1 cellular context compared by ENCODE assay signal in the genomic region with DNA sequence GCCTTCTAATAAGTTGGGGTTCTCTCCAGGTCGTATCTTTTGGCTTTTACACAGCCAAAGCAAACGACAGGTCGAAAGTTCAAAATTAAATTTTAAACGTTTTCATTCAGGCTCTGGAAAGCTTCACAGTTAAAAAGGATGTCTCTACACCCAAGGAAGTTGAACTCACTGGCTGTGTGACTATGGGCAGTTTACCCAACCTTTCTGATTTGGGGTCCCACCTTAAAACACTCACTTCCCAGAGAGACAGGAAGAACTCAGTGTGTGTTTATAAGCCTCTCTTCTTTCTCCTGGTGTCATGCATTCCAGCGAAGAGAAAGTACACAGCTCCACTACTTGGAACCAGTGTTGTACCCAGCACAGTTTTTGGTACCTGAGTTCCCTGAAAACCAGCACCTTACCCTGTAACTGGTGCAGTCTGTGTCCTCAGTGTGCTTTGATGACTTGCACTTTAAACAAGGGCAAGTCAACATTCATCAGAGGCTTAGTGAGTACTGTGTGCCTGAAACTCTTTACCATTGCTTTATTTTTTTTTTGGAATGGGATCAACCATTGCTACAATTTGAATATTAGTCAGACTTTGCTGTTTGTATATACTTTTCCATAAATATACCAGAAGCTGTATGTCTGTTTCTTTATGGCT.
TF ChIP-seq lines count a peak whose summit lies in the region.

No MANE protein-coding gene starts in this region.

TF ChIP-seq in IMR-90, 13 proteins besides CTCF, POLR2A, EP300 and RAD21:
- no peak for TF ChIP-seq NFE2L2 (IDR thresholded peaks at IDR 0.05; ENCODE audit: low read depth, low read length)
- no peak for TF ChIP-seq MAFK (IDR thresholded peaks at IDR 0.05; ENCODE audit: low read depth, low read length)
- TF ChIP-seq CHD1 (IDR thresholded peaks at IDR 0.05; ENCODE audit: low read depth, low read length) = no peak
